In genomic region chr2:20620271-20620681, GRCh38 we compare ENCODE assay signal across 17 cellular contexts. TPM values are rescaled to one million over a fixed set of nuclear protein-coding genes. Genes with fewer than 3 reads are reported as not detected.
DNase-seq lines count a peak whose midpoint lies in the region; ATAC-seq, FAIRE-seq and TF ChIP-seq lines count a peak whose summit lies in the region.
"Had no signal": no experiment of that assay in that cellular context is flagged by ENCODE, and none has a peak within 500 bp of the region (broad histone marks: within the 10 kb centered on the region; RNA-seq: fewer than 3 reads in every experiment).

No MANE protein-coding gene starts in this region.

- H3K4me2 ChIP-seq in HepG2 (ENCODE audit: low read depth, low read length), result no peak overlapping the region

- TF ChIP-seq CTCF in HFFc6 (IDR thresholded peaks at IDR 0.05) (no peak), coronary artery (IDR thresholded peaks at IDR 0.05) (no peak), HepG2 (CRISPR knock-in tag; IDR thresholded peaks at IDR 0.05) (no peak)

- DNase-seq in HFFc6, result no peak
- peak; percentile 68 for DNase-seq in coronary artery (ENCODE audit: low spot score)
- DNase-seq in HepG2 (ENCODE audit: low spot score), result no peak
- DNase-seq in stimulated activated effector memory CD8-positive, alpha-beta T cell treated with anti-CD3 and anti-CD28 coated beads, Interleukin-12 subunit alpha, Interleukin-12 subunit beta, amount 100 ng/mL, for 72 hours (ENCODE audit: low spot score in 2 of 2), result no peak
- no peak for DNase-seq in HCEC 1CT
- no peak for DNase-seq in HuH-7.5 (ENCODE audit: low spot score)
- DNase-seq: activated T-cell treated with anti-CD3 and anti-CD28 coated beads, Interleukin-2, amount 50 U/mL, for 1 hour; COR-L47; effector CD4-positive, alpha-beta T cell; NCI-H446 treated with DMSO at 0.1 percent for 48 hours had no signal

- no peak overlapping the region for H2AFZ ChIP-seq in HepG2 (ENCODE audit: low read length)

- H3K4me1 Mint-ChIP-seq in HFFc6 (ENCODE audit: low read depth), result peaks cover 25% of the 10 kb centered on the region
- peaks cover 6% of the 10 kb centered on the region for H3K4me1 Mint-ChIP-seq in stimulated activated effector memory CD8-positive, alpha-beta T cell treated with anti-CD3 and anti-CD28 coated beads, Interleukin-12 subunit alpha, Interleukin-12 subunit beta, amount 100 ng/mL, for 72 hours
- H3K4me1 Mint-ChIP-seq: activated CD4-positive, alpha-beta T cell treated with anti-CD3 and anti-CD28 coated beads for 36 hours had no signal

- H3K4me3 ChIP-seq in coronary artery, result no peak overlapping the region
- H3K4me3 ChIP-seq in HepG2 (replicated peaks in 1 of 3; ENCODE audit: insufficient read depth in 1 of 3, low read depth in 2 of 3, low read length in 3 of 3), result no peak overlapping the region
- H3K4me3 ChIP-seq: mucosa of descending colon, prostate gland had no signal

- H3K79me2 ChIP-seq in HepG2 (ENCODE audit: insufficient read depth, low read length), result no peaks in the 10 kb centered on the region

- H3K27ac ChIP-seq in coronary artery (peak overlapping the region; percentile 92 to 99), HepG2 (ENCODE audit: extremely low read length, insufficient read depth, low read length) (no peak overlapping the region)

- FAIRE-seq in HepG2 (lab: Jason Lieb, UNC), result no peak
- FAIRE-seq: GM18507 had no signal

- TF ChIP-seq POLR2A in HepG2 (IDR thresholded peaks at IDR 0.05; ENCODE audit: insufficient read depth in 1 of 2, low read depth in 2 of 2, low read length in 2 of 2), result no peak
- TF ChIP-seq POLR2A in GM18505 (IDR thresholded peaks at IDR 0.05; ENCODE audit: borderline replicate concordance, extremely low read depth, insufficient read depth, insufficient read length), result no peak

- H3K9me3 ChIP-seq in HepG2 (ENCODE audit: low read length), result no peaks in the 10 kb centered on the region
- H3K9me3 ChIP-seq: mucosa of descending colon, prostate gland had no signal

- CTCF ChIA-PET in HepG2 (lab: Yijun Ruan, JAX; ENCODE audit: low intra/inter-chr PET ratio, low total read pairs), result no interaction called here

- intact Hi-C loops in HepG2 (cut with micrococcal nuclease; ENCODE audit: unreplicated experiment), result no loop called here

- 0 out of 2 replicates have a peak, but pooled peaks cover 6% of the 10 kb centered on the region for H3K36me3 Mint-ChIP-seq in HFFc6 (ENCODE audit: low read depth)
- H3K36me3 Mint-ChIP-seq in stimulated activated effector memory CD8-positive, alpha-beta T cell treated with anti-CD3 and anti-CD28 coated beads, Interleukin-12 subunit alpha, Interleukin-12 subunit beta, amount 100 ng/mL, for 72 hours, result peaks cover 18% of the 10 kb centered on the region

- ATAC-seq in HepG2, result no peak
- no peak for ATAC-seq in stimulated activated effector memory CD8-positive, alpha-beta T cell treated with anti-CD3 and anti-CD28 coated beads, Interleukin-12 subunit alpha, Interleukin-12 subunit beta, amount 100 ng/mL, for 72 hours
- no peak for ATAC-seq in HG02623 (IDR thresholded peaks at IDR 0.05; ENCODE audit: unreplicated experiment)
- no peak for ATAC-seq in GM18505 (IDR thresholded peaks at IDR 0.05; ENCODE audit: unreplicated experiment)
- ATAC-seq: activated CD4-positive, alpha-beta T cell treated with anti-CD3 and anti-CD28 coated beads for 36 hours; mucosa of descending colon had no signal

- TF ChIP-seq RAD21 in HepG2 (CRISPR knock-in tag; IDR thresholded peaks at IDR 0.05), result no peak

- no peak overlapping the region for H3K4me3 Mint-ChIP-seq in HFFc6
- H3K4me3 Mint-ChIP-seq in stimulated activated effector memory CD8-positive, alpha-beta T cell treated with anti-CD3 and anti-CD28 coated beads, Interleukin-12 subunit alpha, Interleukin-12 subunit beta, amount 100 ng/mL, for 72 hours, result no peak overlapping the region
- H3K4me3 Mint-ChIP-seq: activated CD4-positive, alpha-beta T cell treated with anti-CD3 and anti-CD28 coated beads for 36 hours had no signal

- peaks cover 3% of the 10 kb centered on the region; the same call in 1 of the 2 replicates for H3K27me3 Mint-ChIP-seq in HFFc6 (ENCODE audit: insufficient read depth)
- H3K27me3 Mint-ChIP-seq: activated CD4-positive, alpha-beta T cell treated with anti-CD3 and anti-CD28 coated beads for 36 hours had no signal

- no TSS peak for BruUV-seq in HepG2 (replicated peaks; lab: Mats Ljungman, UMichigan)

- TF ChIP-seq EP300 in HepG2 (IDR thresholded peaks at IDR 0.05; ENCODE audit: low read depth in 2 of 2, low read length in 2 of 2), result no peak
- TF ChIP-seq EP300 in HepG2 (CRISPR knock-in tag; IDR thresholded peaks at IDR 0.05; ENCODE audit: borderline replicate concordance), result no peak

- POLR2A ChIA-PET in HepG2 (lab: Yijun Ruan, JAX), result interaction anchor here (0.7 to 7.9 kb wide), 3 partner anchors 27 to 173 kb away, joined by 3 to 153 read pairs (median 10); partner anchors contain the start of gene RHOB

- no peak overlapping the region for H3K9ac ChIP-seq in HepG2 (ENCODE audit: insufficient read depth, low read depth, low read length)

- WGBS in HepG2 (ENCODE audit: low lambda C conversion rate), result 93% methylated on average over 8 of the region's 8 CpGs

- H3K9me3 Mint-ChIP-seq in HFFc6, result no peaks in the 10 kb centered on the region
- H3K9me3 Mint-ChIP-seq in stimulated activated effector memory CD8-positive, alpha-beta T cell treated with anti-CD3 and anti-CD28 coated beads, Interleukin-12 subunit alpha, Interleukin-12 subunit beta, amount 100 ng/mL, for 72 hours, result no peaks in the 10 kb centered on the region

- in situ Hi-C loops in HepG2 (cut with HindIII; ENCODE audit: extremely low pct_ligation_motif_present, low pct_unique_long_range_greater_than_20kb), result no loop called here

- H3K36me3 ChIP-seq in HepG2 (replicated peaks in 1 of 2; ENCODE audit: control insufficient read depth in 1 of 2, insufficient read depth in 2 of 2, low read length in 2 of 2), result peaks cover 11 to 12% of the 10 kb centered on the region in 2 experiments; a peak in 4 of 5 replicates

- H3K27me3 ChIP-seq in HepG2 (ENCODE audit: control insufficient read depth in 1 of 2, insufficient read depth in 2 of 2, low read length in 2 of 2), result no peaks in the 10 kb centered on the region

- peaks cover 45% of the 10 kb centered on the region for H3K4me1 ChIP-seq in HepG2 (ENCODE audit: insufficient read depth, low read length)

- 0 out of 2 replicates have a peak overlapping the region, but pooled peaks have one; percentile 27 for H3K27ac Mint-ChIP-seq in HFFc6
- H3K27ac Mint-ChIP-seq in stimulated activated effector memory CD8-positive, alpha-beta T cell treated with anti-CD3 and anti-CD28 coated beads, Interleukin-12 subunit alpha, Interleukin-12 subunit beta, amount 100 ng/mL, for 72 hours, result peak overlapping the region; percentile 88
- H3K27ac Mint-ChIP-seq: activated CD4-positive, alpha-beta T cell treated with anti-CD3 and anti-CD28 coated beads for 36 hours had no signal

- H4K20me1 ChIP-seq in HepG2 (ENCODE audit: insufficient read depth, low read length), result no peaks in the 10 kb centered on the region

RNA-seq across cellular contexts. Expression of gene HS1BP3, which starts 30.6 kb away (rescaled TPM):
- 10 to 100 TPM; 12.7 to 17.3 (median 15.8) TPM for total RNA-seq in HFFc6 (2021; fragmentation: NEBNext Ultra II Directional; extraction: Animal tissue kit (Norgen Biotek cat#: 25700))
- 22.0 and 22.8 TPM in 2 replicates for total RNA-seq in HepG2 (2016; rRNA removed; fragmentation: Illumina TruSeq; extraction: Trizol)
- 4.7 and 4.9 TPM in 2 replicates for total RNA-seq in HepG2 (2016; cell fraction: cytosol; rRNA removed; fragmentation: Illumina TruSeq; extraction: Trizol; ENCODE audit: low read depth)
- 18.5 and 23.5 TPM in 2 replicates for total RNA-seq in HepG2 (2016; cell fraction: insoluble cytoplasmic fraction; rRNA removed; fragmentation: Illumina TruSeq; extraction: Trizol)
- total RNA-seq in HepG2 (2016; cell fraction: membrane; rRNA removed; fragmentation: Illumina TruSeq; extraction: Trizol), result 12.9 and 13.2 TPM in 2 replicates
- total RNA-seq in HepG2 (2016; cell fraction: nucleus; rRNA removed; fragmentation: Illumina TruSeq; extraction: Trizol), result 16.8 and 19.0 TPM in 2 replicates
- polyA plus RNA-seq in HepG2 (2011; rRNA removed), result 15.2 and 17.3 TPM in 2 replicates
- 9.2 and 11.9 TPM in 2 replicates for polyA plus RNA-seq in HepG2 (2011; cell fraction: cytosol; rRNA removed)
- polyA plus RNA-seq in HepG2 (2011; cell fraction: nucleus; rRNA removed), result 20.1 and 23.4 TPM in 2 replicates
- polyA plus RNA-seq in HepG2 (2012), result 13.4 and 14.5 TPM in 2 replicates
- polyA plus RNA-seq in HepG2 (2016; cell fraction: cytosol; fragmentation: Illumina TruSeq; extraction: Trizol; ENCODE audit: low read depth), result 5.3 and 5.4 TPM in 2 replicates
- polyA plus RNA-seq in HepG2 (2016; cell fraction: insoluble cytoplasmic fraction; fragmentation: Illumina TruSeq; extraction: Trizol; ENCODE audit: low read depth), result 19.1 and 22.3 TPM in 2 replicates
- 8.7 and 10.7 TPM in 2 replicates for polyA plus RNA-seq in HepG2 (2016; cell fraction: membrane; fragmentation: Illumina TruSeq; extraction: Trizol; ENCODE audit: low read depth)
- polyA plus RNA-seq in HepG2 (2016; cell fraction: nucleus; fragmentation: Illumina TruSeq; extraction: Trizol; ENCODE audit: insufficient read depth, low read depth), result 19.4 and 22.9 TPM in 2 replicates
- 14.3 and 29.5 TPM in 2 replicates for polyA minus RNA-seq in HepG2 (2011; rRNA and poly(A)+ RNA removed; ENCODE audit: low replicate concordance)
- polyA minus RNA-seq in HepG2 (2011; cell fraction: cytosol; rRNA and poly(A)+ RNA removed), result 11.9 and 13.8 TPM in 2 replicates
- polyA minus RNA-seq in HepG2 (2011; cell fraction: nucleus; rRNA and poly(A)+ RNA removed), result 28.6 and 28.8 TPM in 2 replicates

RNA-seq across cellular contexts. Expression of gene GDF7, which starts 46.7 kb away (rescaled TPM):
- total RNA-seq in HFFc6 (2021; fragmentation: NEBNext Ultra II Directional; extraction: Animal tissue kit (Norgen Biotek cat#: 25700)), result under 1 TPM in 1 of 6 experiments, not detected in 5; 0.05 TPM
- total RNA-seq in HepG2 (2016; rRNA removed; fragmentation: Illumina TruSeq; extraction: Trizol), result 10.2 and 15.0 TPM in 2 replicates
- 1.6 and 1.8 TPM in 2 replicates for total RNA-seq in HepG2 (2016; cell fraction: cytosol; rRNA removed; fragmentation: Illumina TruSeq; extraction: Trizol; ENCODE audit: low read depth)
- total RNA-seq in HepG2 (2016; cell fraction: insoluble cytoplasmic fraction; rRNA removed; fragmentation: Illumina TruSeq; extraction: Trizol), result 9.2 and 15.1 TPM in 2 replicates
- total RNA-seq in HepG2 (2016; cell fraction: membrane; rRNA removed; fragmentation: Illumina TruSeq; extraction: Trizol), result 5.3 and 5.6 TPM in 2 replicates
- 16.7 and 18.1 TPM in 2 replicates for total RNA-seq in HepG2 (2016; cell fraction: nucleus; rRNA removed; fragmentation: Illumina TruSeq; extraction: Trizol)
- 1.6 and 3.0 TPM in 2 replicates for polyA plus RNA-seq in HepG2 (2011; rRNA removed)
- 1.5 and 1.9 TPM in 2 replicates for polyA plus RNA-seq in HepG2 (2011; cell fraction: cytosol; rRNA removed)
- 6.3 and 9.6 TPM in 2 replicates for polyA plus RNA-seq in HepG2 (2011; cell fraction: nucleus; rRNA removed)
- 4.5 and 5.8 TPM in 2 replicates for polyA plus RNA-seq in HepG2 (2012)
- 0.75 and 0.80 TPM in 2 replicates for polyA plus RNA-seq in HepG2 (2016; cell fraction: cytosol; fragmentation: Illumina TruSeq; extraction: Trizol; ENCODE audit: low read depth)
- 5.6 and 5.9 TPM in 2 replicates for polyA plus RNA-seq in HepG2 (2016; cell fraction: insoluble cytoplasmic fraction; fragmentation: Illumina TruSeq; extraction: Trizol; ENCODE audit: low read depth)
- polyA plus RNA-seq in HepG2 (2016; cell fraction: membrane; fragmentation: Illumina TruSeq; extraction: Trizol; ENCODE audit: low read depth), result 2.3 and 2.7 TPM in 2 replicates
- 19.8 and 21.2 TPM in 2 replicates for polyA plus RNA-seq in HepG2 (2016; cell fraction: nucleus; fragmentation: Illumina TruSeq; extraction: Trizol; ENCODE audit: insufficient read depth, low read depth)
- polyA minus RNA-seq in HepG2 (2011; rRNA and poly(A)+ RNA removed; ENCODE audit: low replicate concordance), result 5.0 TPM in 1 of 2 replicates, not detected in the other
- polyA minus RNA-seq in HepG2 (2011; cell fraction: cytosol; rRNA and poly(A)+ RNA removed), result 2.5 and 4.1 TPM in 2 replicates
- 2.4 and 4.5 TPM in 2 replicates for polyA minus RNA-seq in HepG2 (2011; cell fraction: nucleus; rRNA and poly(A)+ RNA removed)
- total RNA-seq: T-helper 1 cell treated with Interleukin-12 subunit alpha and Interleukin-12 subunit beta and Interleukin-4 antibody, amounts not matched to agents 30 ng/mL and 1 ng/mL, for 36 hours had no signal
